Comparison of ENCODE assay signal across 6 cellular contexts in the genomic region with DNA sequence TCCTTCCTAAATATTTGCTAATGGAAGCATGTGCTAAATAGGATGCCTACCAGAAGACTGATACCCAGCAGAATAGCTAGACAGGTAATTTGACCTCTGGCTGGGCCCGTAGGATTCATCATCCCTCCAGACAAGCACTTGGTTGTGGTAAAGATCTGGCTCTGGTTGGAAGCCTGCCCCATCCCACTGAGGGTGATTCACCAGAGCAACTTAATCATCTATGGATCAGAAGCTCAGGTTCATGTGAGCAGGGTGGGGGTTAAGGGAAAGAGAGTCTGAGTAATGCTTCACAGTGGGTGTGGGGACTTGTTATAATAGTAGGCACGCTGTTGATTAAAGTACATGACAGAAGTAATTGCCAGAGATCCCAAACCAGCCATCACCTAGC. TPM values are rescaled to one million over a fixed set of nuclear protein-coding genes. Genes with fewer than 3 reads are reported as not detected.
"Had no signal": no experiment of that assay in that cellular context is flagged by ENCODE, and none has a peak within 500 bp of the region (broad histone marks: within the 10 kb centered on the region; RNA-seq: fewer than 3 reads in every experiment).

No MANE protein-coding gene starts in this region.

RNA-seq across cellular contexts. Expression of gene AVPR1B, which starts 58.9 kb away (rescaled TPM):
- total RNA-seq: glomerular endothelial cell; liver; natural killer cell treated with Interleukin-12 subunit alpha and Interleukin-12 subunit beta and Interleukin-15 and Interleukin-18, amount 100 ng/mL, for 72 hours; right atrium auricular region; Right ventricle myocardium inferior; temporal lobe had no signal
